In the genomic region with DNA sequence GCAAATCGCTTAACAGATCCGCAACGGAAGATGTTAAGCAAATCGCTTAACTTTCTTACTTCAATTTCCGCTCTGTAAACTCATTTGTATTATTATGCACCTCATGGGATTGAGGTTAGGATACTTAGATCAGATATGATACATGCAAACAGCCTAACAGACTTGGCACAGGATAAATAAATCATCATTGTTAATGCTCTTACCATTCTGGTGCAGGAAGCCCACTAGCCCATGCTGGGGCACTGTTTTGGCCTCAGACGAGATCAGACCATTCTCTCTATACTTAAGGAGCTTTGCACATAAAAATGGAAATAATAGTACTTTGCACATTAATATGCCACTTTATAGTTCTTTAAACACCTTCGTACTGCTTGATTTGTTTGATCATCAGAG, we compare ENCODE assay signal across 6 cellular contexts. TPM values are rescaled to one million over a fixed set of nuclear protein-coding genes. Genes with fewer than 3 reads are reported as not detected.
DNase-seq lines count a peak whose midpoint lies in the region; ATAC-seq and TF ChIP-seq lines count a peak whose summit lies in the region.

No MANE protein-coding gene starts in this region.

- H3K9me3 ChIP-seq in adipocyte (ENCODE audit: control insufficient read depth, low read length) (no peaks in the 10 kb centered on the region), neural cell (ENCODE audit: low read length) (no peaks in the 10 kb centered on the region)

- peaks cover 32% of the 10 kb centered on the region for H3K79me2 ChIP-seq in neural cell (replicated peaks; ENCODE audit: insufficient read depth, low read length)

- H3K27me3 ChIP-seq in adipocyte (replicated peaks; ENCODE audit: control insufficient read depth, insufficient read depth, low read length) (no peaks in the 10 kb centered on the region), neural cell (ENCODE audit: insufficient read depth, low read depth, low read length) (no peaks in the 10 kb centered on the region)

- H3K9ac ChIP-seq in adipocyte (ENCODE audit: low read length): peak overlapping the region; percentile 64
- peak overlapping the region; percentile 28 for H3K9ac ChIP-seq in neural cell (ENCODE audit: low read length)

- peak overlapping the region; percentile 79 for H3K4me2 ChIP-seq in neural cell (ENCODE audit: low read length)

- H3K27ac ChIP-seq in neural cell (ENCODE audit: low read length): no peak overlapping the region

- no peaks in the 10 kb centered on the region for H4K20me1 ChIP-seq in neural cell (ENCODE audit: insufficient read depth)

- no peak for ATAC-seq in HG02840 (IDR thresholded peaks at IDR 0.05; ENCODE audit: low FRiP score, unreplicated experiment)

- H3K9me2 ChIP-seq in neural cell (ENCODE audit: insufficient read depth, low read length): no peaks in the 10 kb centered on the region

- TF ChIP-seq EP300 in neural cell (conservative IDR thresholded peaks at IDR 0.05; ENCODE audit: poor library complexity, severe bottlenecking): no peak

- H3K4me3 ChIP-seq in adipocyte (ENCODE audit: low read length) (peak overlapping the region; percentile 94), neural cell (ENCODE audit: low read length) (peak overlapping the region; percentile 93)

- no peaks in the 10 kb centered on the region for H3F3A ChIP-seq in neural cell (ENCODE audit: insufficient read depth, low read length, poor library complexity, severe bottlenecking)

- H3K4me1 ChIP-seq in adipocyte (ENCODE audit: control insufficient read depth, insufficient read depth, low read length): peaks cover 18% of the 10 kb centered on the region

- DNase-seq in DMS153 treated with DMSO at 0.1 percent for 48 hours (lab: John Stamatoyannopoulos, UW; ENCODE audit: unreplicated experiment) (peak; percentile 27), DMS153 (lab: John Stamatoyannopoulos, UW) (no peak), adipocyte (ENCODE audit: low read depth) (no peak), GDM1 (lab: John Stamatoyannopoulos, UW) (no peak)

- TF ChIP-seq CTCF in neural cell (IDR thresholded peaks at IDR 0.05; ENCODE audit: poor library complexity, severe bottlenecking): peak; percentile 39

- H2AFZ ChIP-seq in neural cell (ENCODE audit: low read depth, low read length): peak overlapping the region; percentile 19

- TF ChIP-seq RAD21 in neural cell (conservative IDR thresholded peaks at IDR 0.05): no peak

- peaks cover 19% of the 10 kb centered on the region for H3K36me3 ChIP-seq in adipocyte (ENCODE audit: control insufficient read depth, insufficient read depth, low read length, severe bottlenecking)
- no peaks in the 10 kb centered on the region for H3K36me3 ChIP-seq in neural cell (ENCODE audit: insufficient read depth, low read length)

TF ChIP-seq in neural cell, 6 proteins besides CTCF, POLR2A, EP300 and RAD21:
- TF ChIP-seq POLR2AphosphoS5 (IDR thresholded peaks at IDR 0.05) (no peak), EZH2 (IDR thresholded peaks at IDR 0.05; ENCODE audit: borderline replicate concordance, insufficient read depth, low read length, poor library complexity, severe bottlenecking) (no peak), SMC3 (conservative IDR thresholded peaks at IDR 0.05; ENCODE audit: poor library complexity) (no peak), MXI1 (conservative IDR thresholded peaks at IDR 0.05; ENCODE audit: poor library complexity, severe bottlenecking) (no peak), TAF1 (IDR thresholded peaks at IDR 0.05; ENCODE audit: low read depth) (no peak)
- TF ChIP-seq, protein P1, sequence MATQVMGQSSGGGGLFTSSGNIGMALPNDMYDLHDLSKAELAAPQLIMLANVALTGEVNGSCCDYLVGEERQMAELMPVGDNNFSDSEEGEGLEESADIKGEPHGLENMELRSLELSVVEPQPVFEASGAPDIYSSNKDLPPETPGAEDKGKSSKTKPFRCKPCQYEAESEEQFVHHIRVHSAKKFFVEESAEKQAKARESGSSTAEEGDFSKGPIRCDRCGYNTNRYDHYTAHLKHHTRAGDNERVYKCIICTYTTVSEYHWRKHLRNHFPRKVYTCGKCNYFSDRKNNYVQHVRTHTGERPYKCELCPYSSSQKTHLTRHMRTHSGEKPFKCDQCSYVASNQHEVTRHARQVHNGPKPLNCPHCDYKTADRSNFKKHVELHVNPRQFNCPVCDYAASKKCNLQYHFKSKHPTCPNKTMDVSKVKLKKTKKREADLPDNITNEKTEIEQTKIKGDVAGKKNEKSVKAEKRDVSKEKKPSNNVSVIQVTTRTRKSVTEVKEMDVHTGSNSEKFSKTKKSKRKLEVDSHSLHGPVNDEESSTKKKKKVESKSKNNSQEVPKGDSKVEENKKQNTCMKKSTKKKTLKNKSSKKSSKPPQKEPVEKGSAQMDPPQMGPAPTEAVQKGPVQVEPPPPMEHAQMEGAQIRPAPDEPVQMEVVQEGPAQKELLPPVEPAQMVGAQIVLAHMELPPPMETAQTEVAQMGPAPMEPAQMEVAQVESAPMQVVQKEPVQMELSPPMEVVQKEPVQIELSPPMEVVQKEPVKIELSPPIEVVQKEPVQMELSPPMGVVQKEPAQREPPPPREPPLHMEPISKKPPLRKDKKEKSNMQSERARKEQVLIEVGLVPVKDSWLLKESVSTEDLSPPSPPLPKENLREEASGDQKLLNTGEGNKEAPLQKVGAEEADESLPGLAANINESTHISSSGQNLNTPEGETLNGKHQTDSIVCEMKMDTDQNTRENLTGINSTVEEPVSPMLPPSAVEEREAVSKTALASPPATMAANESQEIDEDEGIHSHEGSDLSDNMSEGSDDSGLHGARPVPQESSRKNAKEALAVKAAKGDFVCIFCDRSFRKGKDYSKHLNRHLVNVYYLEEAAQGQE (IDR thresholded peaks at IDR 0.05; ENCODE audit: borderline replicate concordance): no peak

RNA-seq across cellular contexts. Expression of a gene that starts 0.4 kb away (rescaled TPM):
- 4.5 and 5.6 TPM in 2 replicates for polyA plus RNA-seq in neural cell
- polyA minus RNA-seq in neural cell: 12.2 and 14.7 TPM in 2 replicates

RNA-seq across cellular contexts. Expression of a gene that starts 1.3 kb away (rescaled TPM):
- polyA plus RNA-seq in neural cell: 111 and 117 TPM in 2 replicates
- polyA minus RNA-seq in neural cell: 34.1 and 46.3 TPM in 2 replicates

RNA-seq across cellular contexts. Expression of a gene that starts 23.9 kb away (rescaled TPM):
- polyA plus RNA-seq in neural cell: 4.3 and 6.7 TPM in 2 replicates
- 0.97 and 1.4 TPM in 2 replicates for polyA minus RNA-seq in neural cell

RNA-seq across cellular contexts. Expression of a gene that starts 40.0 kb away (rescaled TPM):
- polyA plus RNA-seq in neural cell: 1,673 and 1,838 TPM in 2 replicates
- polyA minus RNA-seq in neural cell: 1,612 and 1,879 TPM in 2 replicates

RNA-seq across cellular contexts. Expression of a gene that starts 42.5 kb away (rescaled TPM):
- not detected in 2 replicates for polyA plus RNA-seq in neural cell
- 1.2 TPM in 1 of 2 replicates, not detected in the other for polyA minus RNA-seq in neural cell
